In the genomic region with DNA sequence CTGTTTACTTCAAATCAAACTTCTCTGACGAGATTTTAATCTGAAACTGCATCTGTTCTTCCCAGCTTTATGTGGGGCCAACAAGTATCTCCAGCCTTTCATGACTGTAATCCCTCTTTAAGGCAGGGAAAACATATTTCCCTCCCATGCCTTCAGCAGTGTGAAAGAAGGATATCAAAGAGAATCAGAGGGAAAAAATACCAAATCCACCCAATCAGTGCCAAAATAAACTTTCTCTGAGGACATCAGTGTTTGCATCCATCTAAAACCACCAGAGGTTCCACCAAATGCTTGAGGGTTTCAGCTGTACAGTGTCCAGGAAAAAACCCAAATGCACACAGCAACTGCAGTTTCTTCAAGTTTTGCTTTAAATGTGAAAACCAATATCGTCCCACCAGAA, we compare ENCODE assay signal across 2 cellular contexts.
TF ChIP-seq lines count a peak whose summit lies in the region.

No MANE protein-coding gene starts in this region.

TF ChIP-seq in SK-N-SH, 30 proteins besides CTCF, POLR2A, EP300 and RAD21:
- TF ChIP-seq, protein P1, sequence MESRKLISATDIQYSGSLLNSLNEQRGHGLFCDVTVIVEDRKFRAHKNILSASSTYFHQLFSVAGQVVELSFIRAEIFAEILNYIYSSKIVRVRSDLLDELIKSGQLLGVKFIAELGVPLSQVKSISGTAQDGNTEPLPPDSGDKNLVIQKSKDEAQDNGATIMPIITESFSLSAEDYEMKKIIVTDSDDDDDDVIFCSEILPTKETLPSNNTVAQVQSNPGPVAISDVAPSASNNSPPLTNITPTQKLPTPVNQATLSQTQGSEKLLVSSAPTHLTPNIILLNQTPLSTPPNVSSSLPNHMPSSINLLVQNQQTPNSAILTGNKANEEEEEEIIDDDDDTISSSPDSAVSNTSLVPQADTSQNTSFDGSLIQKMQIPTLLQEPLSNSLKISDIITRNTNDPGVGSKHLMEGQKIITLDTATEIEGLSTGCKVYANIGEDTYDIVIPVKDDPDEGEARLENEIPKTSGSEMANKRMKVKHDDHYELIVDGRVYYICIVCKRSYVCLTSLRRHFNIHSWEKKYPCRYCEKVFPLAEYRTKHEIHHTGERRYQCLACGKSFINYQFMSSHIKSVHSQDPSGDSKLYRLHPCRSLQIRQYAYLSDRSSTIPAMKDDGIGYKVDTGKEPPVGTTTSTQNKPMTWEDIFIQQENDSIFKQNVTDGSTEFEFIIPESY (IDR thresholded peaks at IDR 0.05; ENCODE audit: borderline replicate concordance, low read depth): no peak
- no peak for TF ChIP-seq TAF1 (IDR thresholded peaks at IDR 0.05; ENCODE audit: borderline replicate concordance, low read depth, low read length)
- TF ChIP-seq SIN3A (IDR thresholded peaks at IDR 0.05; ENCODE audit: borderline replicate concordance, low read depth, low read length): no peak
- no peak for TF ChIP-seq FOXJ3 (CRISPR knock-in tag; IDR thresholded peaks at IDR 0.05)
- TF ChIP-seq MXI1 (IDR thresholded peaks at IDR 0.05; ENCODE audit: low read depth, low read length): no peak
- no peak for TF ChIP-seq GABPA (IDR thresholded peaks at IDR 0.05; ENCODE audit: low read depth)
- no peak for TF ChIP-seq TCF12 (IDR thresholded peaks at IDR 0.05)
- TF ChIP-seq CHD2 (IDR thresholded peaks at IDR 0.05; ENCODE audit: low read length, partially characterized antibody): no peak
- TF ChIP-seq IRF3 (IDR thresholded peaks at IDR 0.05; ENCODE audit: low read depth, low read length): no peak
- no peak for TF ChIP-seq RXRA (IDR thresholded peaks at IDR 0.05; ENCODE audit: borderline replicate concordance, low read depth)
- no peak for TF ChIP-seq MEF2A (IDR thresholded peaks at IDR 0.05; ENCODE audit: borderline replicate concordance, low read depth)
- TF ChIP-seq MAX (IDR thresholded peaks at IDR 0.05; ENCODE audit: low read depth): no peak
- no peak for TF ChIP-seq SMC3 (IDR thresholded peaks at IDR 0.05; ENCODE audit: low read depth, low read length)
- no peak for TF ChIP-seq RFX5 (IDR thresholded peaks at IDR 0.05; ENCODE audit: low read length)

TF ChIP-seq in GM23338, 12 proteins besides CTCF, POLR2A, EP300 and RAD21:
- no peak for TF ChIP-seq EZH2 (IDR thresholded peaks at IDR 0.05; ENCODE audit: low read depth, unreplicated experiment)
- TF ChIP-seq, protein P2, sequence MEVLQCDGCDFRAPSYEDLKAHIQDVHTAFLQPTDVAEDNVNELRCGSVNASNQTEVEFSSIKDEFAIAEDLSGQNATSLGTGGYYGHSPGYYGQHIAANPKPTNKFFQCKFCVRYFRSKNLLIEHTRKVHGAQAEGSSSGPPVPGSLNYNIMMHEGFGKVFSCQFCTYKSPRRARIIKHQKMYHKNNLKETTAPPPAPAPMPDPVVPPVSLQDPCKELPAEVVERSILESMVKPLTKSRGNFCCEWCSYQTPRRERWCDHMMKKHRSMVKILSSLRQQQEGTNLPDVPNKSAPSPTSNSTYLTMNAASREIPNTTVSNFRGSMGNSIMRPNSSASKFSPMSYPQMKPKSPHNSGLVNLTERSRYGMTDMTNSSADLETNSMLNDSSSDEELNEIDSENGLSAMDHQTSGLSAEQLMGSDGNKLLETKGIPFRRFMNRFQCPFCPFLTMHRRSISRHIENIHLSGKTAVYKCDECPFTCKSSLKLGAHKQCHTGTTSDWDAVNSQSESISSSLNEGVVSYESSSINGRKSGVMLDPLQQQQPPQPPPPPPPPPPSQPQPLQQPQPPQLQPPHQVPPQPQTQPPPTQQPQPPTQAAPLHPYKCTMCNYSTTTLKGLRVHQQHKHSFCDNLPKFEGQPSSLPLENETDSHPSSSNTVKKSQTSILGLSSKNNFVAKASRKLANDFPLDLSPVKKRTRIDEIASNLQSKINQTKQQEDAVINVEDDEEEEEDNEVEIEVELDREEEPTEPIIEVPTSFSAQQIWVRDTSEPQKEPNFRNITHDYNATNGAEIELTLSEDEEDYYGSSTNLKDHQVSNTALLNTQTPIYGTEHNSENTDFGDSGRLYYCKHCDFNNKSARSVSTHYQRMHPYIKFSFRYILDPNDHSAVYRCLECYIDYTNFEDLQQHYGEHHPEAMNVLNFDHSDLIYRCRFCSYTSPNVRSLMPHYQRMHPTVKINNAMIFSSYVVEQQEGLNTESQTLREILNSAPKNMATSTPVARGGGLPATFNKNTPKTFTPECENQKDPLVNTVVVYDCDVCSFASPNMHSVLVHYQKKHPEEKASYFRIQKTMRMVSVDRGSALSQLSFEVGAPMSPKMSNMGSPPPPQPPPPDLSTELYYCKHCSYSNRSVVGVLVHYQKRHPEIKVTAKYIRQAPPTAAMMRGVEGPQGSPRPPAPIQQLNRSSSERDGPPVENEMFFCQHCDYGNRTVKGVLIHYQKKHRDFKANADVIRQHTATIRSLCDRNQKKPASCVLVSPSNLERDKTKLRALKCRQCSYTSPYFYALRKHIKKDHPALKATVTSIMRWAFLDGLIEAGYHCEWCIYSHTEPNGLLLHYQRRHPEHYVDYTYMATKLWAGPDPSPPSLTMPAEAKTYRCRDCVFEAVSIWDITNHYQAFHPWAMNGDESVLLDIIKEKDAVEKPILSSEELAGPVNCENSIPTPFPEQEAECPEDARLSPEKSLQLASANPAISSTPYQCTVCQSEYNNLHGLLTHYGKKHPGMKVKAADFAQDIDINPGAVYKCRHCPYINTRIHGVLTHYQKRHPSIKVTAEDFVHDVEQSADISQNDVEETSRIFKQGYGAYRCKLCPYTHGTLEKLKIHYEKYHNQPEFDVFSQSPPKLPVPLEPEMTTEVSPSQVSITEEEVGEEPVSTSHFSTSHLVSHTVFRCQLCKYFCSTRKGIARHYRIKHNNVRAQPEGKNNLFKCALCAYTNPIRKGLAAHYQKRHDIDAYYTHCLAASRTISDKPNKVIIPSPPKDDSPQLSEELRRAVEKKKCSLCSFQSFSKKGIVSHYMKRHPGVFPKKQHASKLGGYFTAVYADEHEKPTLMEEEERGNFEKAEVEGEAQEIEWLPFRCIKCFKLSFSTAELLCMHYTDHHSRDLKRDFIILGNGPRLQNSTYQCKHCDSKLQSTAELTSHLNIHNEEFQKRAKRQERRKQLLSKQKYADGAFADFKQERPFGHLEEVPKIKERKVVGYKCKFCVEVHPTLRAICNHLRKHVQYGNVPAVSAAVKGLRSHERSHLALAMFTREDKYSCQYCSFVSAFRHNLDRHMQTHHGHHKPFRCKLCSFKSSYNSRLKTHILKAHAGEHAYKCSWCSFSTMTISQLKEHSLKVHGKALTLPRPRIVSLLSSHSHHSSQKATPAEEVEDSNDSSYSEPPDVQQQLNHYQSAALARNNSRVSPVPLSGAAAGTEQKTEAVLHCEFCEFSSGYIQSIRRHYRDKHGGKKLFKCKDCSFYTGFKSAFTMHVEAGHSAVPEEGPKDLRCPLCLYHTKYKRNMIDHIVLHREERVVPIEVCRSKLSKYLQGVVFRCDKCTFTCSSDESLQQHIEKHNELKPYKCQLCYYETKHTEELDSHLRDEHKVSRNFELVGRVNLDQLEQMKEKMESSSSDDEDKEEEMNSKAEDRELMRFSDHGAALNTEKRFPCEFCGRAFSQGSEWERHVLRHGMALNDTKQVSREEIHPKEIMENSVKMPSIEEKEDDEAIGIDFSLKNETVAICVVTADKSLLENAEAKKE (CRISPR knock-in tag; IDR thresholded peaks at IDR 0.05): no peak
- no peak for TF ChIP-seq ETS1 (IDR thresholded peaks at IDR 0.05)
- no peak for TF ChIP-seq NANOG (IDR thresholded peaks at IDR 0.05; ENCODE audit: borderline replicate concordance)
- no peak for TF ChIP-seq ZNF114 (CRISPR knock-in tag; IDR thresholded peaks at IDR 0.05)
- no peak for TF ChIP-seq JUNB (IDR thresholded peaks at IDR 0.05; ENCODE audit: unreplicated experiment)
- TF ChIP-seq ZNF331 (CRISPR knock-in tag; IDR thresholded peaks at IDR 0.05; ENCODE audit: low read depth): no peak
- no peak for TF ChIP-seq CREB1 (CRISPR knock-in tag; IDR thresholded peaks at IDR 0.05; ENCODE audit: low read depth)
- TF ChIP-seq REST (IDR thresholded peaks at IDR 0.05; ENCODE audit: unreplicated experiment): no peak
- no peak for TF ChIP-seq EZH2phosphoT487 (IDR thresholded peaks at IDR 0.05; ENCODE audit: unreplicated experiment)
- no peak for TF ChIP-seq STAT1 (IDR thresholded peaks at IDR 0.05; ENCODE audit: unreplicated experiment)
- TF ChIP-seq POLR2AphosphoS5 (IDR thresholded peaks at IDR 0.05; ENCODE audit: low read depth): no peak
TF ChIP-seq in GM23338: peak in this region for 0.
